In the genomic region with DNA sequence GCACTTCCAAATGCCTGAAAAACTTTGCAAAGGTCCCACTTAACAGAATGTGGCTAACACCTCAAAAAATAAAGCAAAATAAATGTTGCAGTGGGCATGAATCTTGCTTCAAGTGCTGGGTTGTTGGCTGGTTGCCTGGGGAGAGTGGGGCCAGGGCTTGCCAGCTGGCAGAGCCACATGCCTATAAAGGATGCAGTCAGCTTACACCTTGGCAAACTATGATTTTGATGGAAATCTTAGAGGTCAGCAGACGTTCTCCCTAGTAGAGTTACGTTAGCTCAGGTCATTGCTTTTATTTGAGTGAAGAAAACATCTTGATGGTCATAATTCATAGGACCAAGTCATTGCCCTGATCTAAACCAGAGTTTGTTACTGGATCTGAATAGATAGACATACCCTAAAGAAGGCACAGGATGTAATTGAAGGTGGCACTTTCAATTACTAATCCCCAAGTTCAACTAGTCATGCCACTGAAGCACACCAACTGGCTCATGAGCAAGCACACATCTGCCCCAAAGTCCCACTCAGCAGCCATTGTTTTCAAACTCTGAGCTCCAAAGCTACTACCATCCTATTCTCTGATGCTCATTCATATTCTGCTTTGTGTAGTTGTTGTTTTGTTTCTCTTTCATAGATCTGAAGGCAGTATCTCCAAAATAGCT, we compare ENCODE assay signal across 9 cellular contexts. TPM values are rescaled to one million over a fixed set of nuclear protein-coding genes. Genes with fewer than 3 reads are reported as not detected.
DNase-seq lines count a peak whose midpoint lies in the region; ATAC-seq and TF ChIP-seq lines count a peak whose summit lies in the region.
"Had no signal": no experiment of that assay in that cellular context is flagged by ENCODE, and none has a peak within 500 bp of the region (broad histone marks: within the 10 kb centered on the region; RNA-seq: fewer than 3 reads in every experiment).

No MANE protein-coding gene starts in this region.

- H4K20me1 ChIP-seq in DND-41 (ENCODE audit: insufficient read depth, low read length) = no peaks in the 10 kb centered on the region

- H3K4me1 Mint-ChIP-seq in T-cell = peaks cover 27 to 28% (median 27%) of the 10 kb centered on the region in 3 donors

- ATAC-seq in DND-41 (ENCODE audit: insufficient read depth, low read depth) (peak; percentile 32; the same call in 1 of the 3 replicates), T-cell (replicated peaks in 1 of 4) (peak in 3 of 4 experiments; percentile 26 to 62 (median 43)), HG02798 (IDR thresholded peaks at IDR 0.05; ENCODE audit: poor library complexity, unreplicated experiment) (no peak), GM18517 (IDR thresholded peaks at IDR 0.05; ENCODE audit: unreplicated experiment) (no peak), GM21515 (IDR thresholded peaks at IDR 0.05; ENCODE audit: unreplicated experiment) (no peak)

- H3K79me2 ChIP-seq in DND-41 (ENCODE audit: insufficient read depth, low read length) = no peaks in the 10 kb centered on the region

- H3K27ac ChIP-seq in DND-41 (ENCODE audit: low read length) = no peak overlapping the region

- no peaks in the 10 kb centered on the region for H3K27me3 Mint-ChIP-seq in T-cell
- H3K27me3 Mint-ChIP-seq: type B pancreatic cell had no signal

- no peak for TF ChIP-seq CTCF in DND-41 (IDR thresholded peaks at IDR 0.05; ENCODE audit: borderline replicate concordance, extremely low read depth, low read length, poor library complexity, severe bottlenecking)

- H3K36me3 Mint-ChIP-seq in T-cell = no peaks in the 10 kb centered on the region
- H3K36me3 Mint-ChIP-seq: type B pancreatic cell had no signal

- no peaks in the 10 kb centered on the region for H3K27me3 ChIP-seq in DND-41 (ENCODE audit: insufficient read depth, low read length, poor library complexity)

- DNase-seq in DND-41 = no peak
- peak; percentile 8 for DNase-seq in NAMALWA (ENCODE audit: low spot score)
- DNase-seq in T-cell = peak in 1 of 34 experiments; percentile 5
- DNase-seq in mucosa of gallbladder (ENCODE audit: low spot score) = peak; percentile 39
- DNase-seq: activated CD8-positive, alpha-beta memory T cell treated with anti-CD3 and anti-CD28 coated beads for 24 hours had no signal

- no peaks in the 10 kb centered on the region for H3K9me3 ChIP-seq in DND-41 (ENCODE audit: insufficient read depth, low read length, severe bottlenecking)

- no peak overlapping the region for H3K4me3 Mint-ChIP-seq in T-cell
- H3K4me3 Mint-ChIP-seq: type B pancreatic cell had no signal

- H3K4me1 ChIP-seq in DND-41 (ENCODE audit: insufficient read depth, low read length) = no peaks in the 10 kb centered on the region; the same call in 1 of the 2 replicates

- H3K9ac ChIP-seq in DND-41 (ENCODE audit: low read depth, low read length) = no peak overlapping the region

- H2AFZ ChIP-seq in DND-41 (ENCODE audit: low read depth, low read length) = no peak overlapping the region

- POLR2A ChIA-PET in T-cell (lab: Charles Lee) = no interaction called here

- CTCF ChIA-PET in T-cell (lab: Charles Lee) = interaction anchor here (0.5 to 0.7 kb wide), 2 partner anchors 10 to 86 kb away, joined by 3 to 7 read pairs; no protein-coding TSS in a partner anchor

- peaks cover 0 to 5% (median 0%) of the 10 kb centered on the region in 3 donors for H3K9me3 Mint-ChIP-seq in T-cell
- H3K9me3 Mint-ChIP-seq: type B pancreatic cell had no signal

- no peak overlapping the region for H3K4me3 ChIP-seq in DND-41 (ENCODE audit: low read depth in 1 of 2, low read length in 2 of 2)

- H3K36me3 ChIP-seq in DND-41 (ENCODE audit: insufficient read depth, low read length) = no peaks in the 10 kb centered on the region

- no peak overlapping the region for H3K4me2 ChIP-seq in DND-41 (ENCODE audit: insufficient read depth, low read length)

- peak overlapping the region in 1 of 2 donors; percentile 11 for H3K27ac Mint-ChIP-seq in T-cell
- H3K27ac Mint-ChIP-seq: type B pancreatic cell had no signal

RNA-seq across cellular contexts. Expression of a gene that starts 51.2 kb away (rescaled TPM):
- total RNA-seq in T-cell = 10 to 100 TPM in 3 of 5 donors, 1 to 10 TPM in 2; 8.3 to 11.3 (median 10.1) TPM
- 23.5 TPM for total RNA-seq in mucosa of gallbladder

Comparison
In these comparisons a context has a peak if more than half of its experiments do, and no peak if none do; other contexts are left out.
1. ATAC-seq: peak in DND-41 (single experiment) and T-cell (3 of 4); none in HG02798 (single experiment), GM18517 (single experiment) and GM21515 (single experiment).